15 cellular contexts compared by ENCODE assay signal in genomic region chr22:30375312-30375849, GRCh38.
"Had no signal": no experiment of that assay in that cellular context is flagged by ENCODE, and none has a peak within 500 bp of the region (broad histone marks: within the 10 kb centered on the region; RNA-seq: fewer than 3 reads in every experiment).

No MANE protein-coding gene starts in this region.

- H3K4me3 Mint-ChIP-seq: effector memory CD8-positive, alpha-beta T cell; naive thymus-derived CD8-positive, alpha-beta T cell; stimulated activated memory B cell treated with anti-CD40 and anti-IgM and Interleukin-4, amounts not matched to agents 10 μg/mL and 1 μg/mL and 100 μg/mL, for 72 hours; stimulated activated naive CD8-positive, alpha-beta T cell treated with anti-CD3 and anti-CD28 coated beads, Interleukin-15, Interleukin-2, amounts not matched to agents 100 ng/mL and 50 ng/mL, for 24 hours had no signal

- H3K9me3 Mint-ChIP-seq: effector memory CD8-positive, alpha-beta T cell; naive thymus-derived CD8-positive, alpha-beta T cell; stimulated activated memory B cell treated with anti-CD40 and anti-IgM and Interleukin-4, amounts not matched to agents 10 μg/mL and 1 μg/mL and 100 μg/mL, for 72 hours; stimulated activated naive CD8-positive, alpha-beta T cell treated with anti-CD3 and anti-CD28 coated beads, Interleukin-15, Interleukin-2, amounts not matched to agents 100 ng/mL and 50 ng/mL, for 24 hours had no signal

- H3K27ac ChIP-seq: left lung, lower lobe of right lung, prostate gland, sigmoid colon, thoracic aorta, tibial nerve, upper lobe of left lung had no signal

- H3K36me3 ChIP-seq: prostate gland had no signal

- H3K36me3 Mint-ChIP-seq: naive thymus-derived CD8-positive, alpha-beta T cell had no signal

- H3K4me1 ChIP-seq: lower lobe of right lung, prostate gland, sigmoid colon, tibial nerve, upper lobe of left lung had no signal

- H3K4me3 ChIP-seq: left lung, lower lobe of right lung, prostate gland, sigmoid colon, thoracic aorta, tibial nerve, upper lobe of left lung had no signal

- H3K27me3 Mint-ChIP-seq: effector memory CD8-positive, alpha-beta T cell; naive thymus-derived CD8-positive, alpha-beta T cell; stimulated activated memory B cell treated with anti-CD40 and anti-IgM and Interleukin-4, amounts not matched to agents 10 μg/mL and 1 μg/mL and 100 μg/mL, for 72 hours; stimulated activated naive CD8-positive, alpha-beta T cell treated with anti-CD3 and anti-CD28 coated beads, Interleukin-15, Interleukin-2, amounts not matched to agents 100 ng/mL and 50 ng/mL, for 24 hours had no signal

- H3K9me3 ChIP-seq: left lung, lower lobe of right lung, neutrophil, prostate gland, sigmoid colon, thoracic aorta, tibial nerve, upper lobe of left lung had no signal

- ATAC-seq: effector memory CD8-positive, alpha-beta T cell; left lung; lower lobe of right lung; naive thymus-derived CD8-positive, alpha-beta T cell; stimulated activated memory B cell treated with anti-CD40 and anti-IgM and Interleukin-4, amounts not matched to agents 10 μg/mL and 1 μg/mL and 100 μg/mL, for 72 hours had no signal

- H3K27ac Mint-ChIP-seq: effector memory CD8-positive, alpha-beta T cell; naive thymus-derived CD8-positive, alpha-beta T cell; stimulated activated memory B cell treated with anti-CD40 and anti-IgM and Interleukin-4, amounts not matched to agents 10 μg/mL and 1 μg/mL and 100 μg/mL, for 72 hours; stimulated activated naive CD8-positive, alpha-beta T cell treated with anti-CD3 and anti-CD28 coated beads, Interleukin-15, Interleukin-2, amounts not matched to agents 100 ng/mL and 50 ng/mL, for 24 hours had no signal

- DNase-seq: cerebellar nuclear complex; cortex of kidney; effector memory CD8-positive, alpha-beta T cell; lower lobe of right lung; naive thymus-derived CD8-positive, alpha-beta T cell; sigmoid colon; stimulated activated CD4-positive, alpha-beta T cell treated with anti-CD3 and anti-CD28 coated beads, Interleukin-4, amount 100 ng/mL, for 4 hours; upper lobe of left lung had no signal

- H3K27me3 ChIP-seq: left lung, neutrophil, sigmoid colon, tibial nerve, upper lobe of left lung had no signal
